In the genomic region with DNA sequence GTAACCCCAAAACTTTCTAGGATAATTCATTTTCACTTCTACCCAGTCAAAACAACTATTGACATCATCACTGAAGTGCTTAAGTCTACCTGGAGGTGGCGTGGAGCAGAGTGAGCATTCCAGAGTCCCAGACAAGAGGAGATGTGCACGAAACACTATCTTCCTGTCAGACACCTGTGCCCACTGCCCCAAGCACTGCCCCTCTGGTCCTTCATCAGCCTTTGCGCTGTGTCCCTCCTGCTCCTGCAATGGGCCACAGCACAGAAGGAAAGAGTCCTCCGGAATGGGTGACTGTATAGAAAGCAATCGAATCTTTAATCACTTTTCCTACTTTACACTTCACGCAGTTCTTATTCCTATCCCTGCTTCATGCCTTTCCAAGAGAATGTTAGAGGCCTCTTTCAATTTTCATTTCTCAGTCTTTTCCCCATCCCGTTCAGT, we compare ENCODE assay signal across 9 cellular contexts. TPM values are rescaled to one million over a fixed set of nuclear protein-coding genes. Genes with fewer than 3 reads are reported as not detected.
A peak's percentile ranks its signal among the peaks of the same experiment; 100 is the strongest.
DNase-seq lines count a peak whose midpoint lies in the region; ATAC-seq, FAIRE-seq and TF ChIP-seq lines count a peak whose summit lies in the region.
"Had no signal": no experiment of that assay in that cellular context is flagged by ENCODE, and none has a peak within 500 bp of the region (broad histone marks: within the 10 kb centered on the region; RNA-seq: fewer than 3 reads in every experiment).

No MANE protein-coding gene starts in this region.

- ATAC-seq in GM23338: peak; percentile 53
- peak; percentile 31 for ATAC-seq in left lobe of liver

- H4K20me1 ChIP-seq in GM23338 (replicated peaks; ENCODE audit: insufficient read depth) (no peaks in the 10 kb centered on the region), astrocyte (ENCODE audit: insufficient read depth, low read length) (no peaks in the 10 kb centered on the region)

- H3K9ac ChIP-seq in astrocyte (ENCODE audit: low read length): no peak overlapping the region

- no peak for TF ChIP-seq POLR2A in ovary (IDR thresholded peaks at IDR 0.05)

- no peaks in the 10 kb centered on the region for H3F3A ChIP-seq in GM23338 (replicated peaks; ENCODE audit: low read depth)

- intact Hi-C loops in activated CD4-positive, alpha-beta T cell treated with anti-CD3 and anti-CD28 coated beads, Interleukin-2, amount 10 ng/mL, durations not matched to agents 24 days and 14 days (cut with micrococcal nuclease): no loop called here
- intact Hi-C loops in ovary (cut with DNase I): no loop called here

- TF ChIP-seq EP300 in ovary (IDR thresholded peaks at IDR 0.05): no peak

- peaks cover 23% of the 10 kb centered on the region for H3K4me1 ChIP-seq in GM23338 (ENCODE audit: insufficient read depth)
- peaks cover 14% of the 10 kb centered on the region for H3K4me1 ChIP-seq in astrocyte (ENCODE audit: insufficient read depth, low read length)
- peaks cover 1% of the 10 kb centered on the region for H3K4me1 ChIP-seq in ovary (ENCODE audit: insufficient read depth)

- no peaks in the 10 kb centered on the region for H3K9me3 ChIP-seq in astrocyte (ENCODE audit: insufficient read depth, low read depth, low read length)
- no peaks in the 10 kb centered on the region for H3K9me3 ChIP-seq in ovary

- FAIRE-seq in astrocyte (lab: Jason Lieb, UNC): no peak
- FAIRE-seq: colon had no signal

- H3K4me2 ChIP-seq in GM23338: peak overlapping the region; percentile 84
- H3K4me2 ChIP-seq in astrocyte (ENCODE audit: low read length): peak overlapping the region; percentile 97

- H3K36me3 Mint-ChIP-seq in activated CD4-positive, alpha-beta T cell treated with anti-CD3 and anti-CD28 coated beads, Interleukin-2, amount 10 ng/mL, durations not matched to agents 24 days and 14 days (ENCODE audit: low read depth): no peaks in the 10 kb centered on the region
- peaks cover 6% of the 10 kb centered on the region; the same call in 2 of the 3 replicates for H3K36me3 Mint-ChIP-seq in GM23338 (ENCODE audit: low read depth)
- no peaks in the 10 kb centered on the region for H3K36me3 Mint-ChIP-seq in astrocyte (ENCODE audit: low read depth, unreplicated experiment)

- peak; percentile 60 for DNase-seq in activated CD4-positive, alpha-beta T cell treated with anti-CD3 and anti-CD28 coated beads, Interleukin-2, amount 10 ng/mL, durations not matched to agents 24 days and 14 days
- DNase-seq in activated CD4-positive, alpha-beta T cell treated with anti-CD3 and anti-CD28 coated beads for 4 hours: no peak
- DNase-seq in GM23338 (ENCODE audit: low spot score) (peak; percentile 77), NAMALWA (ENCODE audit: low spot score) (peak; percentile 37), astrocyte (ENCODE audit: low read depth) (no peak), left lobe of liver (ENCODE audit: low spot score) (no peak), ovary (no peak), middle frontal gyrus (ENCODE audit: extremely low spot score, low spot score) (no peak)

- H3K27me3 ChIP-seq in GM23338 (ENCODE audit: insufficient read depth) (peaks cover 13% of the 10 kb centered on the region; the same call in 1 of the 2 replicates), astrocyte (ENCODE audit: insufficient read depth, low read length) (peaks cover 27% of the 10 kb centered on the region), ovary (no peaks in the 10 kb centered on the region)

- peaks cover 8% of the 10 kb centered on the region for H3K79me2 ChIP-seq in GM23338 (replicated peaks; ENCODE audit: insufficient read depth)
- H3K79me2 ChIP-seq in astrocyte (ENCODE audit: insufficient read depth, low read length): no peaks in the 10 kb centered on the region

- no peaks in the 10 kb centered on the region for H3K9me3 Mint-ChIP-seq in activated CD4-positive, alpha-beta T cell treated with anti-CD3 and anti-CD28 coated beads, Interleukin-2, amount 10 ng/mL, durations not matched to agents 24 days and 14 days
- H3K9me3 Mint-ChIP-seq in GM23338 (no peaks in the 10 kb centered on the region), astrocyte (ENCODE audit: unreplicated experiment) (no peaks in the 10 kb centered on the region)

- no peaks in the 10 kb centered on the region for H3K36me3 ChIP-seq in GM23338 (ENCODE audit: insufficient read depth)
- H3K36me3 ChIP-seq in astrocyte (ENCODE audit: insufficient read depth, low read length): no peaks in the 10 kb centered on the region
- H3K36me3 ChIP-seq in ovary: no peaks in the 10 kb centered on the region

- no peak overlapping the region for H3K4me3 Mint-ChIP-seq in activated CD4-positive, alpha-beta T cell treated with anti-CD3 and anti-CD28 coated beads, Interleukin-2, amount 10 ng/mL, durations not matched to agents 24 days and 14 days
- H3K4me3 Mint-ChIP-seq in GM23338 (peak overlapping the region; percentile 84), astrocyte (ENCODE audit: unreplicated experiment) (peak overlapping the region; percentile 87)

- peaks cover 2% of the 10 kb centered on the region for H3K4me1 Mint-ChIP-seq in activated CD4-positive, alpha-beta T cell treated with anti-CD3 and anti-CD28 coated beads, Interleukin-2, amount 10 ng/mL, durations not matched to agents 24 days and 14 days
- H3K4me1 Mint-ChIP-seq in GM23338 (peaks cover 17% of the 10 kb centered on the region; the same call in 2 of the 3 replicates), astrocyte (ENCODE audit: low read depth, unreplicated experiment) (peaks cover 2% of the 10 kb centered on the region)

- H3K9me2 ChIP-seq in GM23338 (ENCODE audit: insufficient read depth): no peaks in the 10 kb centered on the region

- peak; percentile 63 for TF ChIP-seq CTCF in GM23338 (conservative IDR thresholded peaks at IDR 0.05; ENCODE audit: low read depth in 2 of 2)
- peak; percentile 45 for TF ChIP-seq CTCF in astrocyte (IDR thresholded peaks at IDR 0.05; ENCODE audit: insufficient read depth, low read depth, low read length)
- no peak for TF ChIP-seq CTCF in ovary (IDR thresholded peaks at IDR 0.05)

- peak overlapping the region; percentile 73 for H3K4me3 ChIP-seq in GM23338
- peak overlapping the region; percentile 58 for H3K4me3 ChIP-seq in astrocyte (ENCODE audit: insufficient read depth, low read depth, low read length)
- H3K4me3 ChIP-seq in ovary: no peak overlapping the region

- H3K27me3 Mint-ChIP-seq in activated CD4-positive, alpha-beta T cell treated with anti-CD3 and anti-CD28 coated beads, Interleukin-2, amount 10 ng/mL, durations not matched to agents 24 days and 14 days: peaks cover 41% of the 10 kb centered on the region
- H3K27me3 Mint-ChIP-seq in GM23338 (ENCODE audit: insufficient read depth, low read depth, poor library complexity) (peaks cover 17% of the 10 kb centered on the region), astrocyte (ENCODE audit: low read depth, unreplicated experiment) (peaks cover 35% of the 10 kb centered on the region)

- H2AFZ ChIP-seq in GM23338 (peak overlapping the region; percentile 43; the same call in 1 of the 2 replicates), astrocyte (ENCODE audit: low read depth, low read length) (peak overlapping the region; percentile 69)

- WGBS in ovary, 3 donors: 10 to 16% (median 15%) methylated on average over 7 of the region's 7 CpGs

- H3K27ac ChIP-seq in GM23338 (ENCODE audit: low read depth): no peak overlapping the region
- H3K27ac ChIP-seq in astrocyte (ENCODE audit: low read depth, low read length): no peak overlapping the region
- no peak overlapping the region for H3K27ac ChIP-seq in ovary

- no peak overlapping the region for H3K27ac Mint-ChIP-seq in activated CD4-positive, alpha-beta T cell treated with anti-CD3 and anti-CD28 coated beads, Interleukin-2, amount 10 ng/mL, durations not matched to agents 24 days and 14 days
- H3K27ac Mint-ChIP-seq in GM23338 (no peak overlapping the region), astrocyte (ENCODE audit: unreplicated experiment) (no peak overlapping the region)

TF ChIP-seq in GM23338, 12 proteins besides CTCF, POLR2A, EP300 and RAD21 (continues in another document):
- TF ChIP-seq JUNB (IDR thresholded peaks at IDR 0.05; ENCODE audit: unreplicated experiment): no peak
- no peak for TF ChIP-seq ZNF114 (CRISPR knock-in tag; IDR thresholded peaks at IDR 0.05)
- no peak for TF ChIP-seq ZNF331 (CRISPR knock-in tag; IDR thresholded peaks at IDR 0.05; ENCODE audit: low read depth)
- no peak for TF ChIP-seq EZH2phosphoT487 (IDR thresholded peaks at IDR 0.05; ENCODE audit: unreplicated experiment)
- TF ChIP-seq POLR2AphosphoS5 (IDR thresholded peaks at IDR 0.05; ENCODE audit: low read depth): no peak
- no peak for TF ChIP-seq CREB1 (CRISPR knock-in tag; IDR thresholded peaks at IDR 0.05; ENCODE audit: low read depth)
- TF ChIP-seq NANOG (IDR thresholded peaks at IDR 0.05; ENCODE audit: borderline replicate concordance): no peak

RNA-seq across cellular contexts. Expression of a gene that starts 0.5 kb away (rescaled TPM):
- total RNA-seq in activated CD4-positive, alpha-beta T cell treated with anti-CD3 and anti-CD28 coated beads, Interleukin-2, amount 10 ng/mL, durations not matched to agents 24 days and 14 days: not detected in 2 replicates
- total RNA-seq in GM23338 (2014; rRNA removed; shearing (Covaris generic)): 45.5 and 71.1 TPM in 2 replicates
- polyA plus RNA-seq in GM23338 (2016; fragmentation: Nextera tagmentation; extraction: Ambion mirVana): 13.5 and 17.8 TPM in 2 replicates
- 0.27 and 0.53 TPM in 2 replicates for total RNA-seq in astrocyte
- not detected for total RNA-seq in left lobe of liver
- 1 to 10 TPM in 1 of 7 donors, under 1 TPM in 3, not detected in 3; 0.20 to 1.1 (median 0.36) TPM for total RNA-seq in ovary
- polyA plus RNA-seq in ovary: under 1 TPM; 0.07 to 0.25 TPM

Comparison
In these comparisons a context has a peak if more than half of its experiments do, and no peak if none do; other contexts are left out.
1. DNase-seq: peak in activated CD4-positive, alpha-beta T cell treated with anti-CD3 and anti-CD28 coated beads, Interleukin-2, amount 10 ng/mL, durations not matched to agents 24 days and 14 days (single experiment), GM23338 (single experiment) and NAMALWA (single experiment); none in activated CD4-positive, alpha-beta T cell treated with anti-CD3 and anti-CD28 coated beads for 4 hours (0 of 2), astrocyte (single experiment), left lobe of liver (single experiment), ovary (0 of 5) and middle frontal gyrus (single experiment).
2. CTCF ChIP-seq: peak in GM23338 (2 of 2) and astrocyte (single experiment); none in ovary (0 of 3).
3. RNA of a gene that starts 0.5 kb away (total RNA-seq): 45.5 to 71.1 TPM in GM23338; 0.20 to 1.1 TPM in ovary, 0.27 to 0.53 TPM in astrocyte, not detected in left lobe of liver (single experiment) and not detected in activated CD4-positive, alpha-beta T cell treated with anti-CD3 and anti-CD28 coated beads, Interleukin-2, amount 10 ng/mL, durations not matched to agents 24 days and 14 days; every median in the first group is over 10 times any median in the second.